In the genomic region with DNA sequence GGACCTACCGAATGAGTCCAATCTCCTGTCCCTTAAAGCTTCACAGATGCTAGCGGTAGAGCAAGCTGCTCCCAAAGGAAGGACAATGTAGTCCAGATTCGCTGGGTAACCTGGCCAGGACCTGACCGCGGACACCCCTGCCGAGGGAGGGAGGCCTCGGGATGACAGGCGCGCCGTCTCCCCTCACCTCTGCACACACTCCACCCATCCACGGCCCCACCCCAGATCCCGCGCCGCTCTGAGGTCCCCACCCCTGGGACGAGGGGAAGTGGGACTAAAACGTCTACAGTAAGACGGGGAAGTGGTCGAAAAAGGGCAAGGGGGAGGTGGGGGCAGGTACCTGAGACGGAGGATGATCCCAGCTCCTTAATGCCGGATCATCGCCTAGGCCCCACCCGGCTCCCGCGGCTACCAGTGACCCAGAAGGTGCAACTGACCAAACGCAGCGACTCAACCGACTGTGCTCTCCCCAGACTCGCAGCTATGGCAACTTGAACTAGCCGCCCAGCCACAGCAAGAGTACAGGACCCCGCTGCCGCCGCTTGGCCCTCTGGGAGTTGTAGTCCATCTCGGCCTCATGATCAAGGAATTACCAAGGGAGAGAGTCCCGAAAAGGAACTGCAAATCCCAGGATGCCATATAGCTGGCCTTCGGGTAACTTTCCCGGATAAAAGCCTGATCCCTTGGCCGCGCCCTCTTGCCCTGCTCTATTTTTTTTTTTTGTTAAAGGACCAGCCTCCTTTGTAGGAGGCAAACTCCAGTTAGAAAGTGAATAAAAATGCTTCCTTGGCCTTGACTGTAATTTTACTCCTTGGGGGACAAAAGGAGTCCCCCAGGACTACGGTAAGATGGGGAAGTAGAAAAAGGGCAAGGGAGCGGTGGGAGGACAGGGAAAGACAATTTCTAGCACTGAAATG, we compare ENCODE assay signal across 1 cellular context.
TF ChIP-seq lines count a peak whose summit lies in the region.

A gene (minus strand): TSS at position 498 of the 917 bp plus-strand sequence.

TF ChIP-seq in K562, 482 proteins besides CTCF, POLR2A, EP300 and RAD21 (continued from another document):
- TF ChIP-seq, protein P1, sequence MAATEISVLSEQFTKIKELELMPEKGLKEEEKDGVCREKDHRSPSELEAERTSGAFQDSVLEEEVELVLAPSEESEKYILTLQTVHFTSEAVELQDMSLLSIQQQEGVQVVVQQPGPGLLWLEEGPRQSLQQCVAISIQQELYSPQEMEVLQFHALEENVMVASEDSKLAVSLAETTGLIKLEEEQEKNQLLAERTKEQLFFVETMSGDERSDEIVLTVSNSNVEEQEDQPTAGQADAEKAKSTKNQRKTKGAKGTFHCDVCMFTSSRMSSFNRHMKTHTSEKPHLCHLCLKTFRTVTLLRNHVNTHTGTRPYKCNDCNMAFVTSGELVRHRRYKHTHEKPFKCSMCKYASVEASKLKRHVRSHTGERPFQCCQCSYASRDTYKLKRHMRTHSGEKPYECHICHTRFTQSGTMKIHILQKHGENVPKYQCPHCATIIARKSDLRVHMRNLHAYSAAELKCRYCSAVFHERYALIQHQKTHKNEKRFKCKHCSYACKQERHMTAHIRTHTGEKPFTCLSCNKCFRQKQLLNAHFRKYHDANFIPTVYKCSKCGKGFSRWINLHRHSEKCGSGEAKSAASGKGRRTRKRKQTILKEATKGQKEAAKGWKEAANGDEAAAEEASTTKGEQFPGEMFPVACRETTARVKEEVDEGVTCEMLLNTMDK (IDR thresholded peaks at IDR 0.05; ENCODE audit: borderline replicate concordance, insufficient read depth, low read depth, low read length, poor library complexity, severe bottlenecking): no peak
- TF ChIP-seq NONO (IDR thresholded peaks at IDR 0.05; ENCODE audit: low read depth in 2 of 2, low read length in 1 of 2): no peak
- TF ChIP-seq, protein P2, sequence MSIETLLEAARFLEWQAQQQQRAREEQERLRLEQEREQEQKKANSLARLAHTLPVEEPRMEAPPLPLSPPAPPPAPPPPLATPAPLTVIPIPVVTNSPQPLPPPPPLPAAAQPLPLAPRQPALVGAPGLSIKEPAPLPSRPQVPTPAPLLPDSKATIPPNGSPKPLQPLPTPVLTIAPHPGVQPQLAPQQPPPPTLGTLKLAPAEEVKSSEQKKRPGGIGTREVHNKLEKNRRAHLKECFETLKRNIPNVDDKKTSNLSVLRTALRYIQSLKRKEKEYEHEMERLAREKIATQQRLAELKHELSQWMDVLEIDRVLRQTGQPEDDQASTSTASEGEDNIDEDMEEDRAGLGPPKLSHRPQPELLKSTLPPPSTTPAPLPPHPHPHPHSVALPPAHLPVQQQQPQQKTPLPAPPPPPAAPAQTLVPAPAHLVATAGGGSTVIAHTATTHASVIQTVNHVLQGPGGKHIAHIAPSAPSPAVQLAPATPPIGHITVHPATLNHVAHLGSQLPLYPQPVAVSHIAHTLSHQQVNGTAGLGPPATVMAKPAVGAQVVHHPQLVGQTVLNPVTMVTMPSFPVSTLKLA (conservative IDR thresholded peaks at IDR 0.05): peak in 1 of 2 experiments; percentile 59; a peak in 1 of 4 replicates
- TF ChIP-seq ZNF354B (CRISPR knock-in tag; IDR thresholded peaks at IDR 0.05): no peak
- TF ChIP-seq EZH2 (IDR thresholded peaks at IDR 0.05; ENCODE audit: borderline replicate concordance, low read depth, low read length): no peak
- TF ChIP-seq, protein P3, sequence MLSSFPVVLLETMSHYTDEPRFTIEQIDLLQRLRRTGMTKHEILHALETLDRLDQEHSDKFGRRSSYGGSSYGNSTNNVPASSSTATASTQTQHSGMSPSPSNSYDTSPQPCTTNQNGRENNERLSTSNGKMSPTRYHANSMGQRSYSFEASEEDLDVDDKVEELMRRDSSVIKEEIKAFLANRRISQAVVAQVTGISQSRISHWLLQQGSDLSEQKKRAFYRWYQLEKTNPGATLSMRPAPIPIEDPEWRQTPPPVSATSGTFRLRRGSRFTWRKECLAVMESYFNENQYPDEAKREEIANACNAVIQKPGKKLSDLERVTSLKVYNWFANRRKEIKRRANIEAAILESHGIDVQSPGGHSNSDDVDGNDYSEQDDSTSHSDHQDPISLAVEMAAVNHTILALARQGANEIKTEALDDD (IDR thresholded peaks at IDR 0.05): peak; percentile 48; the same call in 1 of the 2 replicates
- TF ChIP-seq, protein P4, sequence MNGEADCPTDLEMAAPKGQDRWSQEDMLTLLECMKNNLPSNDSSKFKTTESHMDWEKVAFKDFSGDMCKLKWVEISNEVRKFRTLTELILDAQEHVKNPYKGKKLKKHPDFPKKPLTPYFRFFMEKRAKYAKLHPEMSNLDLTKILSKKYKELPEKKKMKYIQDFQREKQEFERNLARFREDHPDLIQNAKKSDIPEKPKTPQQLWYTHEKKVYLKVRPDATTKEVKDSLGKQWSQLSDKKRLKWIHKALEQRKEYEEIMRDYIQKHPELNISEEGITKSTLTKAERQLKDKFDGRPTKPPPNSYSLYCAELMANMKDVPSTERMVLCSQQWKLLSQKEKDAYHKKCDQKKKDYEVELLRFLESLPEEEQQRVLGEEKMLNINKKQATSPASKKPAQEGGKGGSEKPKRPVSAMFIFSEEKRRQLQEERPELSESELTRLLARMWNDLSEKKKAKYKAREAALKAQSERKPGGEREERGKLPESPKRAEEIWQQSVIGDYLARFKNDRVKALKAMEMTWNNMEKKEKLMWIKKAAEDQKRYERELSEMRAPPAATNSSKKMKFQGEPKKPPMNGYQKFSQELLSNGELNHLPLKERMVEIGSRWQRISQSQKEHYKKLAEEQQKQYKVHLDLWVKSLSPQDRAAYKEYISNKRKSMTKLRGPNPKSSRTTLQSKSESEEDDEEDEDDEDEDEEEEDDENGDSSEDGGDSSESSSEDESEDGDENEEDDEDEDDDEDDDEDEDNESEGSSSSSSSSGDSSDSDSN (IDR thresholded peaks at IDR 0.05; ENCODE audit: borderline replicate concordance in 1 of 2, low read depth in 2 of 2, low read length in 2 of 2): no peak
- TF ChIP-seq NEUROD1 (IDR thresholded peaks at IDR 0.05; ENCODE audit: borderline replicate concordance, low read depth, low read length, partially characterized antibody): peak; percentile 11
- TF ChIP-seq ZNF57 (CRISPR knock-in tag; IDR thresholded peaks at IDR 0.05): no peak
- TF ChIP-seq SNIP1 (IDR thresholded peaks at IDR 0.05; ENCODE audit: low read depth): no peak
- no peak for TF ChIP-seq ZNF124 (CRISPR knock-in tag; IDR thresholded peaks at IDR 0.05)
- TF ChIP-seq SMAD4 (CRISPR knock-in tag; conservative IDR thresholded peaks at IDR 0.05): no peak
- no peak for TF ChIP-seq ZNF253 (CRISPR knock-in tag; conservative IDR thresholded peaks at IDR 0.05)
- TF ChIP-seq ZNF384 (IDR thresholded peaks at IDR 0.05; ENCODE audit: low read depth, low read length): peak; percentile 98
- 0 out of 4 replicates have a peak, but pooled peaks of 1 of the 2 experiments have one; percentile 24 for TF ChIP-seq FOXK2 (conservative IDR thresholded peaks at IDR 0.05 in 1 of 2, IDR thresholded peaks at IDR 0.05 in 1 of 2; ENCODE audit: low read depth in 2 of 2)
- TF ChIP-seq RBM14 (IDR thresholded peaks at IDR 0.05; ENCODE audit: borderline replicate concordance, insufficient read depth, low read depth, low read length): no peak
- no peak for TF ChIP-seq SRSF1 (IDR thresholded peaks at IDR 0.05; ENCODE audit: low read depth, low read length)
- TF ChIP-seq RB1 (IDR thresholded peaks at IDR 0.05; ENCODE audit: low read depth): no peak
- TF ChIP-seq CCAR2 (IDR thresholded peaks at IDR 0.05; ENCODE audit: low read depth, low read length): no peak
- TF ChIP-seq MCM7 (IDR thresholded peaks at IDR 0.05): no peak
- no peak for TF ChIP-seq SRF (CRISPR knock-in tag; IDR thresholded peaks at IDR 0.05)
- 0 out of 2 replicates have a peak, but pooled peaks have one; percentile 34 for TF ChIP-seq MTA1 (IDR thresholded peaks at IDR 0.05; ENCODE audit: borderline replicate concordance)
- TF ChIP-seq TAF1 (IDR thresholded peaks at IDR 0.05; ENCODE audit: control insufficient read depth, extremely low read depth, insufficient read depth, low read length, severe bottlenecking): no peak
- TF ChIP-seq HDAC1 (IDR thresholded peaks at IDR 0.05): peak in 1 of 2 experiments; percentile 74; a peak in 2 of 4 replicates
- TF ChIP-seq RBM15 (IDR thresholded peaks at IDR 0.05; ENCODE audit: insufficient read depth, low read length): no peak
- TF ChIP-seq NCOA4 (IDR thresholded peaks at IDR 0.05; ENCODE audit: partially characterized antibody): no peak
- TF ChIP-seq HMG20B (CRISPR knock-in tag; IDR thresholded peaks at IDR 0.05): no peak
- no peak for TF ChIP-seq GTF2E2 (tag; IDR thresholded peaks at IDR 0.05)
- TF ChIP-seq, protein P5, sequence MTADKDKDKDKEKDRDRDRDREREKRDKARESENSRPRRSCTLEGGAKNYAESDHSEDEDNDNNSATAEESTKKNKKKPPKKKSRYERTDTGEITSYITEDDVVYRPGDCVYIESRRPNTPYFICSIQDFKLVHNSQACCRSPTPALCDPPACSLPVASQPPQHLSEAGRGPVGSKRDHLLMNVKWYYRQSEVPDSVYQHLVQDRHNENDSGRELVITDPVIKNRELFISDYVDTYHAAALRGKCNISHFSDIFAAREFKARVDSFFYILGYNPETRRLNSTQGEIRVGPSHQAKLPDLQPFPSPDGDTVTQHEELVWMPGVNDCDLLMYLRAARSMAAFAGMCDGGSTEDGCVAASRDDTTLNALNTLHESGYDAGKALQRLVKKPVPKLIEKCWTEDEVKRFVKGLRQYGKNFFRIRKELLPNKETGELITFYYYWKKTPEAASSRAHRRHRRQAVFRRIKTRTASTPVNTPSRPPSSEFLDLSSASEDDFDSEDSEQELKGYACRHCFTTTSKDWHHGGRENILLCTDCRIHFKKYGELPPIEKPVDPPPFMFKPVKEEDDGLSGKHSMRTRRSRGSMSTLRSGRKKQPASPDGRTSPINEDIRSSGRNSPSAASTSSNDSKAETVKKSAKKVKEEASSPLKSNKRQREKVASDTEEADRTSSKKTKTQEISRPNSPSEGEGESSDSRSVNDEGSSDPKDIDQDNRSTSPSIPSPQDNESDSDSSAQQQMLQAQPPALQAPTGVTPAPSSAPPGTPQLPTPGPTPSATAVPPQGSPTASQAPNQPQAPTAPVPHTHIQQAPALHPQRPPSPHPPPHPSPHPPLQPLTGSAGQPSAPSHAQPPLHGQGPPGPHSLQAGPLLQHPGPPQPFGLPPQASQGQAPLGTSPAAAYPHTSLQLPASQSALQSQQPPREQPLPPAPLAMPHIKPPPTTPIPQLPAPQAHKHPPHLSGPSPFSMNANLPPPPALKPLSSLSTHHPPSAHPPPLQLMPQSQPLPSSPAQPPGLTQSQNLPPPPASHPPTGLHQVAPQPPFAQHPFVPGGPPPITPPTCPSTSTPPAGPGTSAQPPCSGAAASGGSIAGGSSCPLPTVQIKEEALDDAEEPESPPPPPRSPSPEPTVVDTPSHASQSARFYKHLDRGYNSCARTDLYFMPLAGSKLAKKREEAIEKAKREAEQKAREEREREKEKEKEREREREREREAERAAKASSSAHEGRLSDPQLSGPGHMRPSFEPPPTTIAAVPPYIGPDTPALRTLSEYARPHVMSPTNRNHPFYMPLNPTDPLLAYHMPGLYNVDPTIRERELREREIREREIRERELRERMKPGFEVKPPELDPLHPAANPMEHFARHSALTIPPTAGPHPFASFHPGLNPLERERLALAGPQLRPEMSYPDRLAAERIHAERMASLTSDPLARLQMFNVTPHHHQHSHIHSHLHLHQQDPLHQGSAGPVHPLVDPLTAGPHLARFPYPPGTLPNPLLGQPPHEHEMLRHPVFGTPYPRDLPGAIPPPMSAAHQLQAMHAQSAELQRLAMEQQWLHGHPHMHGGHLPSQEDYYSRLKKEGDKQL (CRISPR knock-in tag; IDR thresholded peaks at IDR 0.05; ENCODE audit: borderline replicate concordance): no peak
- no peak for TF ChIP-seq RAD51 (IDR thresholded peaks at IDR 0.05; ENCODE audit: borderline replicate concordance, low read depth)
- no peak for TF ChIP-seq NFIC (IDR thresholded peaks at IDR 0.05)
- TF ChIP-seq, protein P6, sequence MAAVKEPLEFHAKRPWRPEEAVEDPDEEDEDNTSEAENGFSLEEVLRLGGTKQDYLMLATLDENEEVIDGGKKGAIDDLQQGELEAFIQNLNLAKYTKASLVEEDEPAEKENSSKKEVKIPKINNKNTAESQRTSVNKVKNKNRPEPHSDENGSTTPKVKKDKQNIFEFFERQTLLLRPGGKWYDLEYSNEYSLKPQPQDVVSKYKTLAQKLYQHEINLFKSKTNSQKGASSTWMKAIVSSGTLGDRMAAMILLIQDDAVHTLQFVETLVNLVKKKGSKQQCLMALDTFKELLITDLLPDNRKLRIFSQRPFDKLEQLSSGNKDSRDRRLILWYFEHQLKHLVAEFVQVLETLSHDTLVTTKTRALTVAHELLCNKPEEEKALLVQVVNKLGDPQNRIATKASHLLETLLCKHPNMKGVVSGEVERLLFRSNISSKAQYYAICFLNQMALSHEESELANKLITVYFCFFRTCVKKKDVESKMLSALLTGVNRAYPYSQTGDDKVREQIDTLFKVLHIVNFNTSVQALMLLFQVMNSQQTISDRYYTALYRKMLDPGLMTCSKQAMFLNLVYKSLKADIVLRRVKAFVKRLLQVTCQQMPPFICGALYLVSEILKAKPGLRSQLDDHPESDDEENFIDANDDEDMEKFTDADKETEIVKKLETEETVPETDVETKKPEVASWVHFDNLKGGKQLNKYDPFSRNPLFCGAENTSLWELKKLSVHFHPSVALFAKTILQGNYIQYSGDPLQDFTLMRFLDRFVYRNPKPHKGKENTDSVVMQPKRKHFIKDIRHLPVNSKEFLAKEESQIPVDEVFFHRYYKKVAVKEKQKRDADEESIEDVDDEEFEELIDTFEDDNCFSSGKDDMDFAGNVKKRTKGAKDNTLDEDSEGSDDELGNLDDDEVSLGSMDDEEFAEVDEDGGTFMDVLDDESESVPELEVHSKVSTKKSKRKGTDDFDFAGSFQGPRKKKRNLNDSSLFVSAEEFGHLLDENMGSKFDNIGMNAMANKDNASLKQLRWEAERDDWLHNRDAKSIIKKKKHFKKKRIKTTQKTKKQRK (IDR thresholded peaks at IDR 0.05; ENCODE audit: borderline replicate concordance, low read depth, low read length): no peak
- TF ChIP-seq, protein P7, sequence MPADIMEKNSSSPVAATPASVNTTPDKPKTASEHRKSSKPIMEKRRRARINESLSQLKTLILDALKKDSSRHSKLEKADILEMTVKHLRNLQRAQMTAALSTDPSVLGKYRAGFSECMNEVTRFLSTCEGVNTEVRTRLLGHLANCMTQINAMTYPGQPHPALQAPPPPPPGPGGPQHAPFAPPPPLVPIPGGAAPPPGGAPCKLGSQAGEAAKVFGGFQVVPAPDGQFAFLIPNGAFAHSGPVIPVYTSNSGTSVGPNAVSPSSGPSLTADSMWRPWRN (IDR thresholded peaks at IDR 0.05; ENCODE audit: low read depth): no peak
- TF ChIP-seq, protein P8, sequence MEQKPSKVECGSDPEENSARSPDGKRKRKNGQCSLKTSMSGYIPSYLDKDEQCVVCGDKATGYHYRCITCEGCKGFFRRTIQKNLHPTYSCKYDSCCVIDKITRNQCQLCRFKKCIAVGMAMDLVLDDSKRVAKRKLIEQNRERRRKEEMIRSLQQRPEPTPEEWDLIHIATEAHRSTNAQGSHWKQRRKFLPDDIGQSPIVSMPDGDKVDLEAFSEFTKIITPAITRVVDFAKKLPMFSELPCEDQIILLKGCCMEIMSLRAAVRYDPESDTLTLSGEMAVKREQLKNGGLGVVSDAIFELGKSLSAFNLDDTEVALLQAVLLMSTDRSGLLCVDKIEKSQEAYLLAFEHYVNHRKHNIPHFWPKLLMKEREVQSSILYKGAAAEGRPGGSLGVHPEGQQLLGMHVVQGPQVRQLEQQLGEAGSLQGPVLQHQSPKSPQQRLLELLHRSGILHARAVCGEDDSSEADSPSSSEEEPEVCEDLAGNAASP (IDR thresholded peaks at IDR 0.05): no peak
